28 cellular contexts compared by ENCODE assay signal in the genomic region with DNA sequence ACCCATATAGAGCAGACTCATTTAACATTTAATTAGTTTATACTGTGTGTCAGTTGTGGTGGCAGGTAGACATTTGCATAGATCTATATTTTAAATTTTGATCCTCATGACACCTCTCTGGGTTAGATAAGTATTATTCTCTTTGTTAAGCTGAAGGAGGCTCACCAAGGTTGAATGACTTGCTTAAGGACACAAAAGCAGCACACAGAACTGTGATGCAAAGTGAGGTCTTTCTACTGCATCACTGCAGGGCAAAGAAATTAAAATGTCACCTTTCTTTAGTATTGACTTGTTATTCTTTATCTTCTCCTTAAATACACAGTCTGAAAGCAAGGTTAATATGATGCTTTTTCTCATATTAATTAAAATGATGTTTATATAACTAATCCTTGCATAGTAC. TPM values are rescaled to one million over a fixed set of nuclear protein-coding genes. Genes with fewer than 3 reads are reported as not detected.
"Had no signal": no experiment of that assay in that cellular context is flagged by ENCODE, and none has a peak within 500 bp of the region (broad histone marks: within the 10 kb centered on the region; RNA-seq: fewer than 3 reads in every experiment).

No MANE protein-coding gene starts in this region.

- H3K27me3 Mint-ChIP-seq: stimulated activated memory B cell treated with anti-CD40 and anti-IgM and Interleukin-4, amounts not matched to agents 10 μg/mL and 1 μg/mL and 100 μg/mL, for 72 hours had no signal

- H3K9me3 Mint-ChIP-seq: stimulated activated naive CD8-positive, alpha-beta T cell treated with anti-CD3 and anti-CD28 coated beads, Interleukin-15, amount 100 ng/mL, for 72 hours had no signal

- ATAC-seq: stimulated activated effector memory CD8-positive, alpha-beta T cell treated with anti-CD3 and anti-CD28 coated beads, Interleukin-12 subunit alpha, Interleukin-12 subunit beta, amount 100 ng/mL, for 72 hours; stimulated activated memory B cell treated with anti-CD40 and anti-IgM and Interleukin-4, amounts not matched to agents 10 μg/mL and 1 μg/mL and 100 μg/mL, for 72 hours; stimulated activated naive B cell treated with anti-CD40 and anti-IgM and Interleukin-4, amounts not matched to agents 10 μg/mL and 1 μg/mL and 100 μg/mL, for 72 hours; stimulated activated naive CD8-positive, alpha-beta T cell treated with anti-CD3 and anti-CD28 coated beads, Interleukin-15, amount 100 ng/mL, for 72 hours; stimulated activated naive CD8-positive, alpha-beta T cell treated with anti-CD3 and anti-CD28 coated beads, Interleukin-15, Interleukin-2, amounts not matched to agents 100 U/mL and 50 U/mL, for 24 hours; upper lobe of right lung had no signal

- H3K4me3 Mint-ChIP-seq: stimulated activated effector memory CD8-positive, alpha-beta T cell treated with anti-CD3 and anti-CD28 coated beads, Interleukin-12 subunit alpha, Interleukin-12 subunit beta, amount 100 ng/mL, for 72 hours; stimulated activated memory B cell treated with anti-CD40 and anti-IgM and Interleukin-4, amounts not matched to agents 10 μg/mL and 1 μg/mL and 100 μg/mL, for 72 hours; stimulated activated naive B cell treated with anti-CD40 and anti-IgM and Interleukin-4, amounts not matched to agents 10 μg/mL and 1 μg/mL and 100 μg/mL, for 72 hours; stimulated activated naive CD8-positive, alpha-beta T cell treated with anti-CD3 and anti-CD28 coated beads, Interleukin-15, amount 100 ng/mL, for 72 hours; stimulated activated naive CD8-positive, alpha-beta T cell treated with anti-CD3 and anti-CD28 coated beads, Interleukin-15, Interleukin-2, amounts not matched to agents 100 ng/mL and 50 ng/mL, for 24 hours; type B pancreatic cell had no signal

- DNase-seq: stimulated activated CD4-positive, alpha-beta T cell treated with anti-CD3 and anti-CD28 coated beads, Interleukin-2, amount 100 ng/mL, for 48 hours; stimulated activated CD4-positive, alpha-beta T cell treated with anti-CD3 and anti-CD28 coated beads, Interleukin-4, amount 100 ng/mL, for 1 hour; stimulated activated CD4-positive, alpha-beta T cell treated with anti-CD3 and anti-CD28 coated beads, Interleukin-4, amount 100 ng/mL, for 24 hours; stimulated activated CD4-positive, alpha-beta T cell treated with anti-CD3 and anti-CD28 coated beads, Interleukin-4, amount 100 ng/mL, for 4 hours; stimulated activated CD8-positive, alpha-beta memory T cell treated with anti-CD3 and anti-CD28 coated beads, Interleukin-4, amount 100 ng/mL, for 48 hours; stimulated activated naive B cell treated with anti-CD40 and anti-IgM and Interleukin-4, amounts not matched to agents 10 μg/mL and 1 μg/mL and 100 μg/mL, for 72 hours; stimulated activated naive CD4-positive, alpha-beta T cell; stimulated activated naive CD4-positive, alpha-beta T cell treated with Interleukin-2 at 50 U/mL for 16 hours; stimulated activated naive CD8-positive, alpha-beta T cell treated with anti-CD3 and anti-CD28 coated beads, Interleukin-15, amount 100 ng/mL, for 72 hours; stimulated activated naive CD8-positive, alpha-beta T cell treated with anti-CD3 and anti-CD28 coated beads, Interleukin-15, Interleukin-2, amounts not matched to agents 100 U/mL and 50 U/mL, for 24 hours; stomach; substantia nigra; testis; thyroid gland; tibial artery; transverse colon; trophoblast cell; upper lobe of left lung; upper lobe of right lung; uterus had no signal

- H3K9me3 ChIP-seq: stomach, suprapubic skin, testis, thoracic aorta, thyroid gland, tibial artery, transverse colon, upper lobe of left lung, upper lobe of right lung, uterus, vagina had no signal

- H3K27ac ChIP-seq: stomach, suprapubic skin, testis, thoracic aorta, thyroid gland, tibial artery, tibial nerve, upper lobe of left lung, upper lobe of right lung, uterus, vagina had no signal

- H3K4me1 Mint-ChIP-seq: stimulated activated effector memory CD8-positive, alpha-beta T cell treated with anti-CD3 and anti-CD28 coated beads, Interleukin-12 subunit alpha, Interleukin-12 subunit beta, amount 100 ng/mL, for 72 hours; stimulated activated memory B cell treated with anti-CD40 and anti-IgM and Interleukin-4, amounts not matched to agents 10 μg/mL and 1 μg/mL and 100 μg/mL, for 72 hours; stimulated activated naive B cell treated with anti-CD40 and anti-IgM and Interleukin-4, amounts not matched to agents 10 μg/mL and 1 μg/mL and 100 μg/mL, for 72 hours; stimulated activated naive CD8-positive, alpha-beta T cell treated with anti-CD3 and anti-CD28 coated beads, Interleukin-15, amount 100 ng/mL, for 72 hours had no signal

- H3K4me3 ChIP-seq: stomach, suprapubic skin, testis, thoracic aorta, thyroid gland, tibial artery, tibial nerve, transverse colon, upper lobe of left lung, upper lobe of right lung, uterus, vagina had no signal

- H3K27me3 ChIP-seq: stomach, testis, thyroid gland, tibial artery, tibial nerve, transverse colon, upper lobe of left lung, vagina had no signal

- H3K36me3 Mint-ChIP-seq: stimulated activated effector memory CD8-positive, alpha-beta T cell treated with anti-CD3 and anti-CD28 coated beads, Interleukin-12 subunit alpha, Interleukin-12 subunit beta, amount 100 ng/mL, for 72 hours; stimulated activated memory B cell treated with anti-CD40 and anti-IgM and Interleukin-4, amounts not matched to agents 10 μg/mL and 1 μg/mL and 100 μg/mL, for 72 hours; stimulated activated naive B cell treated with anti-CD40 and anti-IgM and Interleukin-4, amounts not matched to agents 10 μg/mL and 1 μg/mL and 100 μg/mL, for 72 hours; type B pancreatic cell had no signal

- H3K4me1 ChIP-seq: suprapubic skin, testis, thyroid gland, tibial artery, tibial nerve, upper lobe of right lung, uterus, vagina had no signal

- H3K27ac Mint-ChIP-seq: stimulated activated effector memory CD8-positive, alpha-beta T cell treated with anti-CD3 and anti-CD28 coated beads, Interleukin-12 subunit alpha, Interleukin-12 subunit beta, amount 100 ng/mL, for 72 hours; stimulated activated memory B cell treated with anti-CD40 and anti-IgM and Interleukin-4, amounts not matched to agents 10 μg/mL and 1 μg/mL and 100 μg/mL, for 72 hours; stimulated activated naive B cell treated with anti-CD40 and anti-IgM and Interleukin-4, amounts not matched to agents 10 μg/mL and 1 μg/mL and 100 μg/mL, for 72 hours; stimulated activated naive CD8-positive, alpha-beta T cell treated with anti-CD3 and anti-CD28 coated beads, Interleukin-15, amount 100 ng/mL, for 72 hours; stimulated activated naive CD8-positive, alpha-beta T cell treated with anti-CD3 and anti-CD28 coated beads, Interleukin-15, Interleukin-2, amounts not matched to agents 100 ng/mL and 50 ng/mL, for 24 hours had no signal

- H3K36me3 ChIP-seq: stomach, suprapubic skin, thoracic aorta, thyroid gland, tibial artery, tibial nerve, transverse colon, upper lobe of left lung, upper lobe of right lung, uterus, vagina had no signal

RNA-seq across cellular contexts. Expression of a gene that starts 8.6 kb away (rescaled TPM):
- total RNA-seq: thoracic aorta, thyroid gland had no signal
